Comparison of ENCODE assay signal across 12 cellular contexts in the genomic region with DNA sequence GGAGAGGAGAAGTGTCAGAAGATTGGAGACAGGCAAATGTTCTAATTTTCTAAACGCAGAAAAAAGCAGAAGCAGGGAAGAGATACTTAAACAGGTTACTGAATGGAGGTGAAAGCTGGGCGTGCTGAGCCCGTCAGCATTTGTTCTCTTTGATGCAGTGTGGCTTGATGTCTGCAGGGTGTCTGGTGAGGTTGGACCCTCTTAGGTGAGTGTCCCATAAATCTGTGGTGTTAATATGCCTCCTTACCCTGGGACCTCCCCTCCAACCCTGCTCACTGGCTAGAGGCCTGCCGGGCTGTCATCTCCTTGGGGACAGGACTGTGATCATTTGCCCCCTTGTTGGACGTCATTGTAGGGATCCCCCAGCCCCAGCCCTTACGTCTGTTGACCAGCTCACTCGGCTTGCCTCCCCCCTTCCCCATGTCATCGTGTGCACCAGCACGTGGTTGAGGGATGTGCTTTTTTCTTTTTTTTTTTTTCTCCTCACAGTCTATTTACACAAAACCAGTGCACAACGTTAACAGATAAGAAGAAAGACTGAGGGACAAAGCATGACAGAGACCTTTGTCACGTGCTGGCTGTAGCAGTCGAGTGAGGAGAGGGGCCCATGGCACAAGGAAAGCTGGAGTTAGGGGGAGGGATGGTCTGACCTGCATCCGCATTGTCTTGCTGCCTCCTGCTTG. TPM values are rescaled to one million over a fixed set of nuclear protein-coding genes. Genes with fewer than 3 reads are reported as not detected.
DNase-seq lines count a peak whose midpoint lies in the region; ATAC-seq and TF ChIP-seq lines count a peak whose summit lies in the region.
"Had no signal": no experiment of that assay in that cellular context is flagged by ENCODE, and none has a peak within 500 bp of the region (broad histone marks: within the 10 kb centered on the region; RNA-seq: fewer than 3 reads in every experiment).

No MANE protein-coding gene starts in this region.

- H3K4me1 ChIP-seq in BE2C: no peaks in the 10 kb centered on the region; the same call in 1 of the 2 replicates

- peaks cover 9 to 11% of the 10 kb centered on the region in 2 donors for H3K36me3 Mint-ChIP-seq in CD14-positive monocyte
- H3K36me3 Mint-ChIP-seq in activated CD8-positive, alpha-beta T cell treated with anti-CD3 and anti-CD28 coated beads, Interleukin-2, amount 10 ng/mL, durations not matched to agents 7 days and 5 days (ENCODE audit: low read depth): peaks cover 55% of the 10 kb centered on the region
- H3K36me3 Mint-ChIP-seq in naive B cell: peaks cover 9 to 16% of the 10 kb centered on the region in 2 donors

- peak overlapping the region; percentile 86 to 98 (median 94) for H3K27ac Mint-ChIP-seq in CD14-positive monocyte
- peak overlapping the region; percentile 97 for H3K27ac Mint-ChIP-seq in activated CD8-positive, alpha-beta T cell treated with anti-CD3 and anti-CD28 coated beads, Interleukin-2, amount 10 ng/mL, durations not matched to agents 7 days and 5 days
- peak overlapping the region; percentile 91 to 99 (median 98) for H3K27ac Mint-ChIP-seq in naive B cell

- no peaks in the 10 kb centered on the region for H3K27me3 ChIP-seq in BE2C

- peaks cover 0 to 2% (median 0%) of the 10 kb centered on the region in 7 donors for H3K9me3 Mint-ChIP-seq in CD14-positive monocyte
- H3K9me3 Mint-ChIP-seq in activated CD8-positive, alpha-beta T cell treated with anti-CD3 and anti-CD28 coated beads, Interleukin-2, amount 10 ng/mL, durations not matched to agents 7 days and 5 days (ENCODE audit: insufficient read depth): no peaks in the 10 kb centered on the region
- H3K9me3 Mint-ChIP-seq in naive B cell: peaks cover 0 to 5% (median 0%) of the 10 kb centered on the region in 7 donors

- H3K4me1 Mint-ChIP-seq in CD14-positive monocyte: peaks cover 80% of the 10 kb centered on the region
- peaks cover 96% of the 10 kb centered on the region for H3K4me1 Mint-ChIP-seq in activated CD8-positive, alpha-beta T cell treated with anti-CD3 and anti-CD28 coated beads, Interleukin-2, amount 10 ng/mL, durations not matched to agents 7 days and 5 days (ENCODE audit: low read depth)
- H3K4me1 Mint-ChIP-seq in naive B cell: peaks cover 74 to 99% (median 95%) of the 10 kb centered on the region in 3 donors

- H3K9me3 ChIP-seq in BE2C: no peaks in the 10 kb centered on the region

- intact Hi-C loops in CD14-positive monocyte (cut with micrococcal nuclease): no loop called here

- DNase-seq in CD14-positive monocyte (ENCODE audit: low spot score) (no peak), naive B cell (peak; percentile 62), BE2C (no peak), NCI-H1930 (lab: John Stamatoyannopoulos, UW) (no peak)
- no peak for DNase-seq in activated CD8-positive, alpha-beta T cell treated with anti-CD3 and anti-CD28 coated beads, Interleukin-2, amount 10 ng/mL, durations not matched to agents 7 days and 5 days
- DNase-seq: NCI-H187 treated with DMSO at 0.1 percent for 48 hours; NK-92 treated with Interleukin-12 subunit alpha and Interleukin-12 subunit beta, amount 100 ng/mL, for 24 hours had no signal

- H3K27me3 Mint-ChIP-seq in CD14-positive monocyte (ENCODE audit: low read depth in 3 of 3) (no peaks in the 10 kb centered on the region), naive B cell (no peaks in the 10 kb centered on the region)
- no peaks in the 10 kb centered on the region for H3K27me3 Mint-ChIP-seq in activated CD8-positive, alpha-beta T cell treated with anti-CD3 and anti-CD28 coated beads, Interleukin-2, amount 10 ng/mL, durations not matched to agents 7 days and 5 days (ENCODE audit: low read depth)
- H3K27me3 Mint-ChIP-seq: brain had no signal

- CTCF ChIA-PET in activated CD8-positive, alpha-beta T cell treated with anti-CD3 and anti-CD28 coated beads, Interleukin-2, amount 10 ng/mL, durations not matched to agents 7 days and 5 days (lab: Charles Lee): interaction anchor here (1.1 to 6.2 kb wide), 5 partner anchors 12 to 297 kb away, joined by 3 to 54 read pairs (median 6); no protein-coding TSS in a partner anchor

- peak overlapping the region in 1 of 2 donors; percentile 49 for H3K4me3 Mint-ChIP-seq in CD14-positive monocyte
- H3K4me3 Mint-ChIP-seq in activated CD8-positive, alpha-beta T cell treated with anti-CD3 and anti-CD28 coated beads, Interleukin-2, amount 10 ng/mL, durations not matched to agents 7 days and 5 days: peak overlapping the region; percentile 55
- H3K4me3 Mint-ChIP-seq in naive B cell: peak overlapping the region; percentile 60 to 90 (median 81)

- ATAC-seq in activated CD8-positive, alpha-beta T cell treated with anti-CD3 and anti-CD28 coated beads, Interleukin-2, amount 10 ng/mL, durations not matched to agents 7 days and 5 days: no peak
- ATAC-seq in naive B cell (ENCODE audit: low read depth in 2 of 2) (peak; percentile 10 to 44), HG03432 (IDR thresholded peaks at IDR 0.05; ENCODE audit: unreplicated experiment) (no peak)

- no peak for TF ChIP-seq CTCF in CD14-positive monocyte (IDR thresholded peaks at IDR 0.05)
- TF ChIP-seq CTCF in BE2C (IDR thresholded peaks at IDR 0.05; ENCODE audit: low read depth, low read length): no peak

- POLR2A ChIA-PET in activated CD8-positive, alpha-beta T cell treated with anti-CD3 and anti-CD28 coated beads, Interleukin-2, amount 10 ng/mL, durations not matched to agents 7 days and 5 days (lab: Charles Lee): interaction anchor here (0.9 to 2.2 kb wide), 2 partner anchors 11 to 55 kb away, joined by 3 to 13 read pairs; no protein-coding TSS in a partner anchor

- H3K4me3 ChIP-seq in GM08714 (ENCODE audit: low read length) (peak overlapping the region; percentile 3; the same call in 1 of the 2 replicates), BE2C (ENCODE audit: low read depth, low read length) (no peak overlapping the region)
- H3K4me3 ChIP-seq: GM23248, lung had no signal

- H3K36me3 ChIP-seq in BE2C: no peaks in the 10 kb centered on the region

RNA-seq across cellular contexts. Expression of gene NCK2, which starts 56.4 kb away (rescaled TPM):
- polyA plus RNA-seq in CD14-positive monocyte (1 to 10 TPM; 2.5 to 7.6 TPM), naive B cell (ENCODE audit: low read depth in 6 of 6) (100 to 1,000 TPM in 1 of 6 donors, 10 to 100 TPM in 5; 70.7 to 108 (median 76.7) TPM)
- total RNA-seq in activated CD8-positive, alpha-beta T cell treated with anti-CD3 and anti-CD28 coated beads, Interleukin-2, amount 10 ng/mL, durations not matched to agents 7 days and 5 days: 10 to 100 TPM; 60.7 to 61.3 TPM
- polyA plus RNA-seq in BE2C (2012; ENCODE audit: insufficient read depth, insufficient read length, low read depth): 25.0 TPM

Comparison
In these comparisons a context has a peak if more than half of its experiments do, and no peak if none do; other contexts are left out.
1. ATAC-seq: peak in naive B cell (2 of 2); none in activated CD8-positive, alpha-beta T cell treated with anti-CD3 and anti-CD28 coated beads, Interleukin-2, amount 10 ng/mL, durations not matched to agents 7 days and 5 days (single experiment) and HG03432 (single experiment).
2. RNA of gene NCK2, which starts 56.4 kb away (polyA plus RNA-seq): 70.7 to 108 TPM in naive B cell; 2.5 to 7.6 TPM in CD14-positive monocyte; every median in the first group is over 4 times any median in the second.
3. Peak in every context shown above with its lines, with median percentiles within 50 percentile points of each other: H3K27ac Mint-ChIP-seq.